Comparison of ENCODE assay signal across 1 cellular context in genomic region chr11:72764503-72764902, GRCh38.
TF ChIP-seq lines count a peak whose summit lies in the region.

No MANE protein-coding gene starts in this region.

TF ChIP-seq in GM23338, 12 proteins besides CTCF, POLR2A, EP300 and RAD21 (continued from another document):
- TF ChIP-seq ZNF462 (CRISPR knock-in tag; IDR thresholded peaks at IDR 0.05) (no peak), REST (IDR thresholded peaks at IDR 0.05; ENCODE audit: unreplicated experiment) (no peak), POLR2AphosphoS5 (IDR thresholded peaks at IDR 0.05; ENCODE audit: low read depth) (no peak), NANOG (IDR thresholded peaks at IDR 0.05; ENCODE audit: borderline replicate concordance) (no peak), ETS1 (IDR thresholded peaks at IDR 0.05) (no peak), EZH2 (IDR thresholded peaks at IDR 0.05; ENCODE audit: low read depth, unreplicated experiment) (no peak), EZH2phosphoT487 (IDR thresholded peaks at IDR 0.05; ENCODE audit: unreplicated experiment) (no peak), JUNB (IDR thresholded peaks at IDR 0.05; ENCODE audit: unreplicated experiment) (no peak), CREB1 (CRISPR knock-in tag; IDR thresholded peaks at IDR 0.05; ENCODE audit: low read depth) (no peak)
